Comparison of ENCODE assay signal across 20 cellular contexts in the genomic region with DNA sequence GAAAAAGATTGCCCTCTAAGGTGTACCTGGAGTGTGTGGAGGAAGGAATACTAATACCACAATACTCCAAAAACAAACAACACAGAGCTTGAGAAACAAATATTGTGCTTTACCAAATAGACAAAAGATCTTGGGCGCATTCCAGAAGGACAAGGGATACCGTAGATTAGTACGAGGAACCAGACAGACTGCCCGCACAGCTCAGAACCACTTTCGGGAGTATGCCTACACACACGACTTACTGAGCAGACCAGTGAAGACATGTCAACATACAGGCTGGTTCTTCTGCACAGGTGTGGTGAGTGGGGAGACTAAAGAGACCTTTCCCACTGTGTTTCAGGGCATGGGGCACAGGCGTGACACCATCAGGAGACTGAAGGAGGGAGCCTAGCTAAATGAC. TPM values are rescaled to one million over a fixed set of nuclear protein-coding genes. Genes with fewer than 3 reads are reported as not detected.
A peak's percentile ranks its signal among the peaks of the same experiment; 100 is the strongest.
DNase-seq lines count a peak whose midpoint lies in the region; ATAC-seq and TF ChIP-seq lines count a peak whose summit lies in the region.
"Had no signal": no experiment of that assay in that cellular context is flagged by ENCODE, and none has a peak within 500 bp of the region (broad histone marks: within the 10 kb centered on the region; RNA-seq: fewer than 3 reads in every experiment).

No MANE protein-coding gene starts in this region.

- H3K27me3 ChIP-seq in Caco-2 (replicated peaks; ENCODE audit: control insufficient read depth, insufficient read depth, low read length) = no peaks in the 10 kb centered on the region
- H3K27me3 ChIP-seq in foreskin keratinocyte = no peaks in the 10 kb centered on the region
- H3K27me3 ChIP-seq in suprapubic skin = peaks cover 12% of the 10 kb centered on the region
- H3K27me3 ChIP-seq: BLaER1 treated with 17β-estradiol and CSF1 and Interleukin-3, amounts not matched to agents 10 nM and 100 nM; Peyer's patch had no signal

- no peak for TF ChIP-seq POLR2A in suprapubic skin (IDR thresholded peaks at IDR 0.05)

- H3K27ac Mint-ChIP-seq in Caco-2 (ENCODE audit: unreplicated experiment) = peak overlapping the region; percentile 80
- H3K27ac Mint-ChIP-seq: GM23338 had no signal

- no peaks in the 10 kb centered on the region; the same call in 1 of the 2 replicates for H3K9me3 ChIP-seq in Caco-2
- no peaks in the 10 kb centered on the region for H3K9me3 ChIP-seq in suprapubic skin
- H3K9me3 ChIP-seq: Peyer's patch had no signal

- H3K4me1 ChIP-seq in Caco-2 (peaks cover 25% of the 10 kb centered on the region), foreskin keratinocyte (peaks cover 18% of the 10 kb centered on the region), suprapubic skin (peaks cover 14% of the 10 kb centered on the region)
- H3K4me1 ChIP-seq: Peyer's patch had no signal

- ATAC-seq in foreskin keratinocyte = peak; percentile 65
- ATAC-seq: GM23338, HCT116 had no signal

- 45% methylated on average over 5 of the region's 7 CpGs for WGBS in suprapubic skin

- no peaks in the 10 kb centered on the region for H3K27me3 Mint-ChIP-seq in Caco-2 (ENCODE audit: insufficient read depth, unreplicated experiment)

- H3K4me3 ChIP-seq in Caco-2 (ENCODE audit: low read depth, low read length) (no peak overlapping the region), suprapubic skin (no peak overlapping the region)
- H3K4me3 ChIP-seq: BLaER1 treated with 17β-estradiol and CSF1 and Interleukin-3, amounts not matched to agents 10 nM and 100 nM; GM23338; Peyer's patch had no signal

- CTCF ChIA-PET in Caco-2 (lab: Charles Lee) = interaction anchor here (0.6 kb wide), 1 partner anchor 13 kb away, joined by 3 read pairs; no protein-coding TSS in a partner anchor

- peaks cover 28% of the 10 kb centered on the region for H3K4me1 Mint-ChIP-seq in Caco-2 (ENCODE audit: low read depth, unreplicated experiment)
- H3K4me1 Mint-ChIP-seq: GM23338 had no signal

- intact Hi-C loops in Caco-2 (cut with micrococcal nuclease; ENCODE audit: unreplicated experiment) = loop anchor here (1.0 kb wide), 1 partner anchor 33 kb away; no protein-coding TSS in a partner anchor

- H3K4me3 Mint-ChIP-seq in Caco-2 (ENCODE audit: unreplicated experiment) = peak overlapping the region; percentile 20
- H3K4me3 Mint-ChIP-seq: GM23338 had no signal

- H3K9me3 Mint-ChIP-seq in Caco-2 (ENCODE audit: unreplicated experiment) = peaks cover 13% of the 10 kb centered on the region
- H3K9me3 Mint-ChIP-seq: GM23338 had no signal

- H3K36me3 ChIP-seq in Caco-2 (ENCODE audit: control insufficient read depth, insufficient read depth, low read length) = no peaks in the 10 kb centered on the region
- no peaks in the 10 kb centered on the region for H3K36me3 ChIP-seq in suprapubic skin
- H3K36me3 ChIP-seq: BLaER1 treated with 17β-estradiol and CSF1 and Interleukin-3, amounts not matched to agents 10 nM and 100 nM; Peyer's patch had no signal

- no peak for TF ChIP-seq CTCF in Caco-2 (IDR thresholded peaks at IDR 0.05; ENCODE audit: insufficient read depth in 1 of 2, low read depth in 1 of 2, low read length in 1 of 2, severe bottlenecking in 1 of 2, unreplicated experiment in 1 of 2)
- no peak for TF ChIP-seq CTCF in VCaP (conservative IDR thresholded peaks at IDR 0.05)
- TF ChIP-seq CTCF in foreskin keratinocyte (conservative IDR thresholded peaks at IDR 0.05) = no peak
- no peak for TF ChIP-seq CTCF in suprapubic skin (IDR thresholded peaks at IDR 0.05)

- H3K36me3 Mint-ChIP-seq in Caco-2 (ENCODE audit: insufficient read depth, unreplicated experiment) = peaks cover 5% of the 10 kb centered on the region

- POLR2A ChIA-PET in Caco-2 (lab: Charles Lee) = interaction anchor here (1.5 kb wide), 1 partner anchor 15 kb away, joined by 6 read pairs; a partner anchor contains a TSS

- TF ChIP-seq EP300 in suprapubic skin (IDR thresholded peaks at IDR 0.05) = no peak

- BruUV-seq in Caco-2 (replicated peaks; lab: Mats Ljungman, UMichigan) = no TSS peak

- H3K27ac ChIP-seq in VCaP = peak overlapping the region; percentile 63
- no peak overlapping the region for H3K27ac ChIP-seq in foreskin keratinocyte
- H3K27ac ChIP-seq in suprapubic skin = peak overlapping the region; percentile 41
- H3K27ac ChIP-seq: BLaER1 treated with 17β-estradiol and CSF1 and Interleukin-3, amounts not matched to agents 10 nM and 100 nM; Peyer's patch had no signal

- DNase-seq in Caco-2 (no peak), foreskin keratinocyte (peak in 1 of 2 donors; percentile 54), suprapubic skin (ENCODE audit: low spot score in 2 of 2) (no peak), HuH-7.5 (ENCODE audit: low spot score) (no peak), DMS53 treated with DMSO at 0.1 percent for 48 hours (lab: John Stamatoyannopoulos, UW; ENCODE audit: unreplicated experiment) (no peak)
- no peak for DNase-seq in stimulated activated CD4-positive, alpha-beta T cell treated with anti-CD3 and anti-CD28 coated beads, Interleukin-12 subunit alpha, Interleukin-12 subunit beta, amount 100 ng/mL, for 4 hours
- DNase-seq: DMS 273 treated with DMSO at 0.1 percent for 48 hours, GF-D8, KG1, NCI-H1048, NCI-H146, NCI-H2081 treated with DMSO at 0.1 percent for 48 hours, NCI-H510A treated with DMSO at 0.1 percent for 48 hours, Peyer's patch, Right ventricle myocardium superior had no signal

RNA-seq across cellular contexts. Expression of a gene that starts 15.8 kb away (rescaled TPM):
- total RNA-seq in Caco-2 (2022) = 170 and 191 TPM in 2 replicates
- total RNA-seq in foreskin keratinocyte = 2.8 and 4.5 TPM in 2 replicates
- 2.6 and 4.4 TPM in 2 replicates for polyA plus RNA-seq in foreskin keratinocyte
- total RNA-seq in suprapubic skin = 100 to 1,000 TPM in 1 of 4 donors, 10 to 100 TPM in 3; 45.4 to 101 (median 80.0) TPM
- total RNA-seq: GM23338, M059J, Peyer's patch, Right ventricle myocardium superior had no signal
- polyA plus RNA-seq: GM23338 had no signal
